Comparison of ENCODE assay signal across 8 cellular contexts in genomic region chr3:56157693-56158092, GRCh38.
DNase-seq lines count a peak whose midpoint lies in the region; ATAC-seq and TF ChIP-seq lines count a peak whose summit lies in the region.
"Had no signal": no experiment of that assay in that cellular context is flagged by ENCODE, and none has a peak within 500 bp of the region (broad histone marks: within the 10 kb centered on the region; RNA-seq: fewer than 3 reads in every experiment).

No MANE protein-coding gene starts in this region.

- peak overlapping the region; percentile 49 for H3K27ac Mint-ChIP-seq in chondrocyte (ENCODE audit: unreplicated experiment)
- H3K27ac Mint-ChIP-seq in naive thymus-derived CD8-positive, alpha-beta T cell: no peak overlapping the region
- no peak overlapping the region for H3K27ac Mint-ChIP-seq in activated CD4-positive, alpha-beta T cell treated with anti-CD3 and anti-CD28 coated beads, Interleukin-2, amount 10 ng/mL, durations not matched to agents 24 days and 14 days

- peaks cover 4% of the 10 kb centered on the region for H3K27me3 ChIP-seq in foreskin keratinocyte

- intact Hi-C loops in activated CD4-positive, alpha-beta T cell treated with anti-CD3 and anti-CD28 coated beads, Interleukin-2, amount 10 ng/mL, durations not matched to agents 24 days and 14 days (cut with micrococcal nuclease): no loop called here

- DNase-seq in HS-5 (ENCODE audit: low read depth): peak; percentile 84
- DNase-seq in chondrocyte (ENCODE audit: low spot score): no peak
- peak; percentile 71 for DNase-seq in stromal cell of bone marrow (ENCODE audit: low read depth)
- DNase-seq in foreskin keratinocyte: no peak
- DNase-seq in naive thymus-derived CD8-positive, alpha-beta T cell: no peak
- no peak for DNase-seq in activated CD4-positive, alpha-beta T cell treated with anti-CD3 and anti-CD28 coated beads, Interleukin-2, amount 10 ng/mL, durations not matched to agents 24 days and 14 days
- DNase-seq: glutamatergic neuron had no signal

- no peaks in the 10 kb centered on the region for H3K4me1 ChIP-seq in foreskin keratinocyte

- peaks cover 17% of the 10 kb centered on the region for H3K9me3 Mint-ChIP-seq in chondrocyte (ENCODE audit: low read depth)
- peaks cover 0 to 14% (median 9%) of the 10 kb centered on the region in 9 donors for H3K9me3 Mint-ChIP-seq in naive thymus-derived CD8-positive, alpha-beta T cell
- no peaks in the 10 kb centered on the region for H3K9me3 Mint-ChIP-seq in activated CD4-positive, alpha-beta T cell treated with anti-CD3 and anti-CD28 coated beads, Interleukin-2, amount 10 ng/mL, durations not matched to agents 24 days and 14 days

- H3K36me3 Mint-ChIP-seq in chondrocyte (ENCODE audit: low read depth): peaks cover 8% of the 10 kb centered on the region
- peaks cover 0 to 5% (median 0%) of the 10 kb centered on the region in 3 donors for H3K36me3 Mint-ChIP-seq in naive thymus-derived CD8-positive, alpha-beta T cell
- no peaks in the 10 kb centered on the region for H3K36me3 Mint-ChIP-seq in activated CD4-positive, alpha-beta T cell treated with anti-CD3 and anti-CD28 coated beads, Interleukin-2, amount 10 ng/mL, durations not matched to agents 24 days and 14 days (ENCODE audit: low read depth)

- ATAC-seq in GM18909 (IDR thresholded peaks at IDR 0.05; ENCODE audit: poor library complexity, unreplicated experiment): peak; percentile 81
- no peak for ATAC-seq in foreskin keratinocyte
- ATAC-seq in naive thymus-derived CD8-positive, alpha-beta T cell: no peak

- no peak overlapping the region for H3K27ac ChIP-seq in foreskin keratinocyte

- TF ChIP-seq CTCF in chondrocyte (IDR thresholded peaks at IDR 0.05) (no peak), foreskin keratinocyte (conservative IDR thresholded peaks at IDR 0.05) (no peak)

- POLR2A ChIA-PET in naive thymus-derived CD8-positive, alpha-beta T cell (lab: Charles Lee): no interaction called here

- no peaks in the 10 kb centered on the region for H3K27me3 Mint-ChIP-seq in chondrocyte (ENCODE audit: low read depth)
- H3K27me3 Mint-ChIP-seq in naive thymus-derived CD8-positive, alpha-beta T cell: no peaks in the 10 kb centered on the region
- H3K27me3 Mint-ChIP-seq in activated CD4-positive, alpha-beta T cell treated with anti-CD3 and anti-CD28 coated beads, Interleukin-2, amount 10 ng/mL, durations not matched to agents 24 days and 14 days: peaks cover 2% of the 10 kb centered on the region

- H3K4me3 Mint-ChIP-seq in chondrocyte (ENCODE audit: unreplicated experiment): no peak overlapping the region
- no peak overlapping the region for H3K4me3 Mint-ChIP-seq in naive thymus-derived CD8-positive, alpha-beta T cell
- H3K4me3 Mint-ChIP-seq in activated CD4-positive, alpha-beta T cell treated with anti-CD3 and anti-CD28 coated beads, Interleukin-2, amount 10 ng/mL, durations not matched to agents 24 days and 14 days: no peak overlapping the region

- H3K4me1 Mint-ChIP-seq in chondrocyte (ENCODE audit: low read depth): peaks cover 15% of the 10 kb centered on the region
- H3K4me1 Mint-ChIP-seq in naive thymus-derived CD8-positive, alpha-beta T cell: no peaks in the 10 kb centered on the region
- H3K4me1 Mint-ChIP-seq in activated CD4-positive, alpha-beta T cell treated with anti-CD3 and anti-CD28 coated beads, Interleukin-2, amount 10 ng/mL, durations not matched to agents 24 days and 14 days: no peaks in the 10 kb centered on the region

Comparison
In these comparisons a context has a peak if more than half of its experiments do, and no peak if none do; other contexts are left out.
1. DNase-seq: peak in HS-5 (single experiment) and stromal cell of bone marrow (single experiment); none in chondrocyte (single experiment), foreskin keratinocyte (0 of 2), naive thymus-derived CD8-positive, alpha-beta T cell (0 of 10) and activated CD4-positive, alpha-beta T cell treated with anti-CD3 and anti-CD28 coated beads, Interleukin-2, amount 10 ng/mL, durations not matched to agents 24 days and 14 days (single experiment).